Comparison of ENCODE assay signal across 18 cellular contexts in genomic region chr14:59677771-59678211, GRCh38.
DNase-seq lines count a peak whose midpoint lies in the region; ATAC-seq lines count a peak whose summit lies in the region.
"Had no signal": no experiment of that assay in that cellular context is flagged by ENCODE, and none has a peak within 500 bp of the region (broad histone marks: within the 10 kb centered on the region; RNA-seq: fewer than 3 reads in every experiment).

No MANE protein-coding gene starts in this region.

- DNase-seq in GM04503 (ENCODE audit: low read depth), result peak; percentile 29
- DNase-seq in astrocyte of the hippocampus (ENCODE audit: low read depth, low spot score), result peak; percentile 90
- DNase-seq in HuH-7.5 (ENCODE audit: low spot score), result no peak
- no peak for DNase-seq in NCI-H1092 (lab: John Stamatoyannopoulos, UW)
- DNase-seq in Right ventricle myocardium superior, result no peak
- DNase-seq: activated CD4-positive, alpha-beta T cell treated with anti-CD3 and anti-CD28 coated beads for 36 hours; activated naive CD4-positive, alpha-beta T cell treated with Interleukin-2 at 50 U/mL for 16 hours; brain microvascular endothelial cell; esophagus squamous epithelium; heart left ventricle; NCI-H2107; NCI-H748 treated with DMSO at 0.1 percent for 48 hours; PC-3; right lobe of liver; stimulated activated CD4-positive, alpha-beta T cell treated with anti-CD3 and anti-CD28 coated beads, Interleukin-2, amount 100 ng/mL, for 24 hours had no signal

- no peaks in the 10 kb centered on the region for H3K27me3 ChIP-seq in layer of hippocampus (ENCODE audit: control insufficient read depth, insufficient read depth, low read length)
- H3K27me3 ChIP-seq: brain microvascular endothelial cell, esophagus squamous epithelium, right lobe of liver had no signal

- intact Hi-C loops in Right ventricle myocardium superior (cut with DNase I), result no loop called here

- H3K27ac ChIP-seq in layer of hippocampus (ENCODE audit: low read depth, low read length) (peak overlapping the region; percentile 25), temporal lobe (ENCODE audit: low read depth, low read length) (peak overlapping the region; percentile 41)
- H3K27ac ChIP-seq: brain microvascular endothelial cell, heart left ventricle, right lobe of liver had no signal

- ATAC-seq in HG03175 (IDR thresholded peaks at IDR 0.05; ENCODE audit: unreplicated experiment), result no peak
- no peak for ATAC-seq in Right ventricle myocardium superior (ENCODE audit: poor library complexity)
- ATAC-seq: activated CD4-positive, alpha-beta T cell treated with anti-CD3 and anti-CD28 coated beads for 36 hours; heart left ventricle; PC-3; right lobe of liver had no signal

Comparison
In these comparisons a context has a peak if more than half of its experiments do, and no peak if none do; other contexts are left out.
1. DNase-seq: peak in GM04503 (single experiment) and astrocyte of the hippocampus (single experiment); none in HuH-7.5 (single experiment), NCI-H1092 (single experiment) and Right ventricle myocardium superior (single experiment).